ENCODE assay signal across 1 cellular context in the genomic region with DNA sequence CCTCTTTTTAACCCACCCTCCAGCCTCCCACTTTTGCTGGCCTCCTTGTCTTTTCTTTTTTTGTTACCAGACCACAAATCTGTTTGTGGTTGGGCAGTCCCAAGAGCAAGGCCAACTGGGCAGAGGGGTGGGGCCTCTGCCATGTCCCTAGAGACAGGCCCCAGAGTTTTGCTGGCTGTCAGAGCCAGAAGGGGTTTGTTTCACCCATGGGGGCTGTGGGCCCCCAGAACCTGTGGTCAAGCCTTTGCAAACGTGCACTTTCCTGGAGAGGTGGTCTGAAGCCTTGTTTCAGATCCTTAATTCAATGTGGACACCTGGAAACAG.
TF ChIP-seq lines count a peak whose summit lies in the region.

No MANE protein-coding gene starts in this region.

TF ChIP-seq in HepG2, 621 proteins besides CTCF, POLR2A, EP300 and RAD21:
- no peak for TF ChIP-seq ZNF816 (CRISPR knock-in tag; IDR thresholded peaks at IDR 0.05; ENCODE audit: borderline replicate concordance)
- TF ChIP-seq ZNF557 (CRISPR knock-in tag; IDR thresholded peaks at IDR 0.05): no peak
- no peak for TF ChIP-seq CEBPG (CRISPR knock-in tag; IDR thresholded peaks at IDR 0.05)
- TF ChIP-seq MIXL1 (CRISPR knock-in tag; IDR thresholded peaks at IDR 0.05): no peak
- no peak for TF ChIP-seq PAX8 (CRISPR knock-in tag; IDR thresholded peaks at IDR 0.05; ENCODE audit: borderline replicate concordance)
- no peak for TF ChIP-seq SATB2 (CRISPR knock-in tag; IDR thresholded peaks at IDR 0.05)
- TF ChIP-seq NFYC (CRISPR knock-in tag; IDR thresholded peaks at IDR 0.05): no peak
